In the genomic region with DNA sequence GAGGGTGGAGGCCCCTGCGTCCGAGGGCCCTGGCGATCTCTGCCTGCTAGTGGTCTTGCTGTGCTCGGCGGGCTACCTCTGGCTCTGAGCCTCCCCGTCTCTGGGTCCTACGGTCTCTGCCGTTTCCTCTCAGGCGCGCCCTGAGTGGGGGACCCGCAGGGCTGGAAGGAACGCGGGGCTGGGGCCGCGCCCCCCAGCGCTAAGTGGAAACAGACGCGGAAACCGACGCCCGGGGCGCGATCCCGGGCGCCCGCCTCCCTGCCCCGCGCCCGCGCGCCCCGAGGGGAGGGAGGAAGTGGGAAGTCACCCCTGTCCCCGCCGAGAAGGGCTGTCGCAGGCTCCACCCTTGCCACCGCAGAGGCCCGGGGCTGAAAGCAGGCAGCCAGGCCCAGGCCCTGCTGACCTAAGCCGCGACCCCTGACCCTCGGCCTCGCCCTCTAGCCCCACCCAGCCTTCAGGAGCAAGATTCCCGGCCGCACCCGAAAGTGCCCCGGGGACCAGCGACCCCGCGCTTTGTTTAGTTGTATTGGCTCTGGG, we compare ENCODE assay signal across 9 cellular contexts. TPM values are rescaled to one million over a fixed set of nuclear protein-coding genes. Genes with fewer than 3 reads are reported as not detected.
DNase-seq lines count a peak whose midpoint lies in the region; ATAC-seq and TF ChIP-seq lines count a peak whose summit lies in the region.
"Had no signal": no experiment of that assay in that cellular context is flagged by ENCODE, and none has a peak within 500 bp of the region (broad histone marks: within the 10 kb centered on the region; RNA-seq: fewer than 3 reads in every experiment).

No MANE protein-coding gene starts in this region.

- H3K27me3 ChIP-seq in heart right ventricle = peaks cover 0 to 23% (median 0%) of the 10 kb centered on the region in 7 donors

- DNase-seq in NCI-H345 (lab: John Stamatoyannopoulos, UW) (peak; percentile 40), NCI-H345 treated with DMSO at 0.1 percent for 48 hours (lab: John Stamatoyannopoulos, UW; ENCODE audit: unreplicated experiment) (no peak), heart right ventricle (peak; percentile 52 to 75), GF-D8 (lab: John Stamatoyannopoulos, UW) (no peak), GM10266 (ENCODE audit: extremely low spot score) (no peak)
- peak; percentile 85 for DNase-seq in activated CD8-positive, alpha-beta memory T cell treated with anti-CD3 and anti-CD28 coated beads, Interleukin-2, amount 10 ng/mL, durations not matched to agents 7 days and 5 days
- peak; percentile 73 for DNase-seq in stimulated activated CD4-positive, alpha-beta T cell treated with anti-CD3 and anti-CD28 coated beads, Interleukin-15, amount 100 ng/mL, for 24 hours

- H3K27me3 Mint-ChIP-seq in activated CD8-positive, alpha-beta memory T cell treated with anti-CD3 and anti-CD28 coated beads, Interleukin-2, amount 10 ng/mL, durations not matched to agents 7 days and 5 days = no peaks in the 10 kb centered on the region

- H3K4me1 Mint-ChIP-seq in activated CD8-positive, alpha-beta memory T cell treated with anti-CD3 and anti-CD28 coated beads, Interleukin-2, amount 10 ng/mL, durations not matched to agents 7 days and 5 days = peaks cover 28% of the 10 kb centered on the region

- peak overlapping the region; percentile 91 for H3K27ac Mint-ChIP-seq in activated CD8-positive, alpha-beta memory T cell treated with anti-CD3 and anti-CD28 coated beads, Interleukin-2, amount 10 ng/mL, durations not matched to agents 7 days and 5 days

- H3K4me1 ChIP-seq in heart right ventricle = peaks cover 63 to 92% (median 85%) of the 10 kb centered on the region in 9 donors

- no peaks in the 10 kb centered on the region for H3K9me3 ChIP-seq in heart right ventricle

- H3K36me3 ChIP-seq in heart right ventricle = peaks cover 0 to 2% (median 0%) of the 10 kb centered on the region in 9 donors

- H3K27ac ChIP-seq in heart right ventricle = peak overlapping the region; percentile 81 to 100 (median 96)
- H3K27ac ChIP-seq: C4-2B had no signal

- TF ChIP-seq CTCF in heart right ventricle (IDR thresholded peaks at IDR 0.05) (no peak), GM10266 (IDR thresholded peaks at IDR 0.05; ENCODE audit: control insufficient read depth, insufficient read depth, low read depth, missing control alignments) (no peak)

- H3K36me3 Mint-ChIP-seq in activated CD8-positive, alpha-beta memory T cell treated with anti-CD3 and anti-CD28 coated beads, Interleukin-2, amount 10 ng/mL, durations not matched to agents 7 days and 5 days = peaks cover 2% of the 10 kb centered on the region

- 16 to 17% methylated on average over 40 to 48 of the region's 48 CpGs for WGBS in heart right ventricle, 2 donors

- peak overlapping the region; percentile 45 to 89 (median 69) for H3K4me3 ChIP-seq in heart right ventricle

- peak overlapping the region; percentile 92 for H3K4me3 Mint-ChIP-seq in activated CD8-positive, alpha-beta memory T cell treated with anti-CD3 and anti-CD28 coated beads, Interleukin-2, amount 10 ng/mL, durations not matched to agents 7 days and 5 days

- no peaks in the 10 kb centered on the region for H3K9me3 Mint-ChIP-seq in activated CD8-positive, alpha-beta memory T cell treated with anti-CD3 and anti-CD28 coated beads, Interleukin-2, amount 10 ng/mL, durations not matched to agents 7 days and 5 days (ENCODE audit: low read depth)

- CTCF ChIA-PET in activated CD8-positive, alpha-beta memory T cell treated with anti-CD3 and anti-CD28 coated beads, Interleukin-2, amount 10 ng/mL, durations not matched to agents 7 days and 5 days (lab: Charles Lee) = interaction anchor here (1.0 to 5.1 kb wide), 3 partner anchors 41 to 114 kb away, joined by 4 to 111 read pairs (median 8); no protein-coding TSS in a partner anchor

- intact Hi-C loops in heart right ventricle (cut with DNase I) = loop anchor here in 5 of 10 donors (2.0 to 10.0 kb wide), 5 partner anchors 40 to 293 kb away; partner anchors contain the start of genes MTA1 (in 1 of the 5) and TEX22 (in 1 of the 5)

- ATAC-seq in activated CD8-positive, alpha-beta memory T cell treated with anti-CD3 and anti-CD28 coated beads, Interleukin-2, amount 10 ng/mL, durations not matched to agents 7 days and 5 days = peak; percentile 3
- ATAC-seq in heart right ventricle (no peak), GM19397 (IDR thresholded peaks at IDR 0.05; ENCODE audit: unreplicated experiment) (no peak)

RNA-seq across cellular contexts. Expression of gene CRIP1, which starts 0.8 kb away (rescaled TPM):
- total RNA-seq in activated CD8-positive, alpha-beta memory T cell treated with anti-CD3 and anti-CD28 coated beads, Interleukin-2, amount 10 ng/mL, durations not matched to agents 7 days and 5 days = 100 to 1,000 TPM; 546 to 574 TPM
- total RNA-seq in heart right ventricle = 100 to 1,000 TPM in 1 of 10 donors, 10 to 100 TPM in 9; 34.0 to 131 (median 51.0) TPM
- polyA plus RNA-seq in heart right ventricle = 100 to 1,000 TPM; 149 to 170 TPM

RNA-seq across cellular contexts. Expression of gene TEDC1, which starts 3.5 kb away (rescaled TPM):
- total RNA-seq in activated CD8-positive, alpha-beta memory T cell treated with anti-CD3 and anti-CD28 coated beads, Interleukin-2, amount 10 ng/mL, durations not matched to agents 7 days and 5 days = 10 to 100 TPM; 40.6 to 56.8 TPM
- total RNA-seq in heart right ventricle = 1 to 10 TPM; 2.3 to 5.2 (median 4.2) TPM
- 10 to 100 TPM in 1 of 2 donors, 1 to 10 TPM in 1; 8.4 to 10.0 TPM for polyA plus RNA-seq in heart right ventricle

RNA-seq across cellular contexts. Expression of gene CRIP2, which starts 12.9 kb away (rescaled TPM):
- total RNA-seq in activated CD8-positive, alpha-beta memory T cell treated with anti-CD3 and anti-CD28 coated beads, Interleukin-2, amount 10 ng/mL, durations not matched to agents 7 days and 5 days = under 1 TPM in 1 of 2 experiments, not detected in 1; 0.68 TPM
- total RNA-seq in heart right ventricle = 1,000 to 10,000 TPM in 3 of 10 donors, 100 to 1,000 TPM in 7; 731 to 1,223 (median 884) TPM
- 1,000 to 10,000 TPM; 1,120 to 1,194 TPM for polyA plus RNA-seq in heart right ventricle

RNA-seq across cellular contexts. Expression of gene TMEM121, which starts 38.9 kb away (rescaled TPM):
- total RNA-seq in activated CD8-positive, alpha-beta memory T cell treated with anti-CD3 and anti-CD28 coated beads, Interleukin-2, amount 10 ng/mL, durations not matched to agents 7 days and 5 days = 10 to 100 TPM; 11.5 to 11.9 TPM
- 1 to 10 TPM in 8 of 10 donors, under 1 TPM in 2; 0.93 to 2.3 (median 1.7) TPM for total RNA-seq in heart right ventricle
- polyA plus RNA-seq in heart right ventricle = 1 to 10 TPM; 1.3 to 2.6 TPM

Comparison
In these comparisons a context has a peak if more than half of its experiments do, and no peak if none do; other contexts are left out.
1. DNase-seq: peak in NCI-H345 (single experiment), activated CD8-positive, alpha-beta memory T cell treated with anti-CD3 and anti-CD28 coated beads, Interleukin-2, amount 10 ng/mL, durations not matched to agents 7 days and 5 days (single experiment), heart right ventricle (2 of 2) and stimulated activated CD4-positive, alpha-beta T cell treated with anti-CD3 and anti-CD28 coated beads, Interleukin-15, amount 100 ng/mL, for 24 hours (single experiment); none in NCI-H345 treated with DMSO at 0.1 percent for 48 hours (single experiment), GF-D8 (single experiment) and GM10266 (single experiment).
2. RNA of gene CRIP1, which starts 0.8 kb away (total RNA-seq): 546 to 574 TPM in activated CD8-positive, alpha-beta memory T cell treated with anti-CD3 and anti-CD28 coated beads, Interleukin-2, amount 10 ng/mL, durations not matched to agents 7 days and 5 days; 34.0 to 131 TPM in heart right ventricle; every median in the first group is over 4 times any median in the second.
3. RNA of gene TEDC1, which starts 3.5 kb away (total RNA-seq): 40.6 to 56.8 TPM in activated CD8-positive, alpha-beta memory T cell treated with anti-CD3 and anti-CD28 coated beads, Interleukin-2, amount 10 ng/mL, durations not matched to agents 7 days and 5 days; 2.3 to 5.2 TPM in heart right ventricle; every median in the first group is over 4 times any median in the second.
4. RNA of gene CRIP2, which starts 12.9 kb away (total RNA-seq): 731 to 1,223 TPM in heart right ventricle; 0.68 TPM in activated CD8-positive, alpha-beta memory T cell treated with anti-CD3 and anti-CD28 coated beads, Interleukin-2, amount 10 ng/mL, durations not matched to agents 7 days and 5 days; every median in the first group is over 100 times any median in the second.